8 cellular contexts compared by ENCODE assay signal in genomic region chr5:177671035-177671754, GRCh38.
DNase-seq lines count a peak whose midpoint lies in the region; ATAC-seq, FAIRE-seq and TF ChIP-seq lines count a peak whose summit lies in the region.
"Not testable (repeated sequence)": the region's sequence is repeated elsewhere in the genome, so short reads cannot be mapped to it uniquely, and the experiment has no call there.

No MANE protein-coding gene starts in this region.

- FAIRE-seq in GM12892 (lab: Jason Lieb, UNC): peak; percentile 84

- not testable (repeated sequence) for H3K9me3 Mint-ChIP-seq in activated T-cell treated with anti-CD3 and anti-CD28 coated beads, Interleukin-2, amount 50 U/mL, for 72 hours; naive B cell

- not testable (repeated sequence) for H3K36me3 ChIP-seq in tibial artery

- not testable (repeated sequence) for H3K36me3 Mint-ChIP-seq in activated T-cell treated with anti-CD3 and anti-CD28 coated beads, Interleukin-2, amount 50 U/mL, for 72 hours (ENCODE audit: insufficient read depth in 2 of 2); naive B cell

- not testable (repeated sequence) for H3K27me3 ChIP-seq in tibial artery

- TF ChIP-seq POLR2A in GM12892 (IDR thresholded peaks at IDR 0.05; ENCODE audit: low read depth, low read length); NB4 (IDR thresholded peaks at IDR 0.05; ENCODE audit: extremely low read depth, insufficient read length): not testable (repeated sequence)

- H3K27me3 Mint-ChIP-seq in activated T-cell treated with anti-CD3 and anti-CD28 coated beads, Interleukin-2, amount 50 U/mL, for 72 hours (ENCODE audit: low read depth); naive B cell: not testable (repeated sequence)

- not testable (repeated sequence) for H3K4me1 Mint-ChIP-seq in activated T-cell treated with anti-CD3 and anti-CD28 coated beads, Interleukin-2, amount 50 U/mL, for 72 hours (ENCODE audit: low read depth)
- peaks cover 13 to 16% (median 13%) of the 10 kb centered on the region in 3 donors for H3K4me1 Mint-ChIP-seq in naive B cell

- H3K4me3 ChIP-seq in NB4 (ENCODE audit: low read depth, low read length): peak overlapping the region; percentile 59
- H3K4me3 ChIP-seq in fibroblast of pulmonary artery (replicated peaks; ENCODE audit: low read depth, low read length): peak overlapping the region; percentile 45
- H3K4me3 ChIP-seq in tibial artery: peak overlapping the region; percentile 39 to 40

- intact Hi-C loops in tibial artery (cut with DNase I; ENCODE audit: low total_unique reads): not testable (repeated sequence)

- not testable (repeated sequence) for H3K27ac Mint-ChIP-seq in activated T-cell treated with anti-CD3 and anti-CD28 coated beads, Interleukin-2, amount 50 U/mL, for 72 hours; naive B cell

- H3K4me3 Mint-ChIP-seq in activated T-cell treated with anti-CD3 and anti-CD28 coated beads, Interleukin-2, amount 50 U/mL, for 72 hours; naive B cell: not testable (repeated sequence)

- not testable (repeated sequence) for DNase-seq in GM12892 (ENCODE audit: insufficient read length); NB4 (ENCODE audit: low read depth); fibroblast of pulmonary artery (ENCODE audit: low read depth); tibial artery
- peak in 1 of 2 donors; percentile 9 for DNase-seq in activated T-cell treated with anti-CD3 and anti-CD28 coated beads, Interleukin-2, amount 50 U/mL, for 72 hours
- peak; percentile 8 for DNase-seq in naive B cell

- ATAC-seq in GM21528 (IDR thresholded peaks at IDR 0.05; ENCODE audit: low FRiP score, unreplicated experiment): peak; percentile 40
- peak; percentile 33 for ATAC-seq in HG03025 (IDR thresholded peaks at IDR 0.05; ENCODE audit: low FRiP score, unreplicated experiment)
- ATAC-seq in activated T-cell treated with anti-CD3 and anti-CD28 coated beads, Interleukin-2, amount 50 U/mL, for 72 hours (replicated peaks in 1 of 2): peak; percentile 39 to 48
- ATAC-seq in naive B cell (ENCODE audit: low read depth in 2 of 2): peak; percentile 3 to 10

- not testable (repeated sequence) for H3K4me1 ChIP-seq in tibial artery

- H3K27ac ChIP-seq in tibial artery: not testable (repeated sequence)

- TF ChIP-seq CTCF in NB4 (IDR thresholded peaks at IDR 0.05; ENCODE audit: low read depth, low read length); fibroblast of pulmonary artery (IDR thresholded peaks at IDR 0.05; ENCODE audit: low read length, missing control alignments); tibial artery (IDR thresholded peaks at IDR 0.05): not testable (repeated sequence)

- not testable (repeated sequence) for H3K9me3 ChIP-seq in tibial artery
